ENCODE assay signal across 8 cellular contexts in genomic region chr13:27450921-27451461, GRCh38. TPM values are rescaled to one million over a fixed set of nuclear protein-coding genes. Genes with fewer than 3 reads are reported as not detected.
DNase-seq lines count a peak whose midpoint lies in the region; ATAC-seq lines count a peak whose summit lies in the region.

No MANE protein-coding gene starts in this region.

- DNase-seq in C1 segment of cervical spinal cord (lab: John Stamatoyannopoulos, UW) = peak in 8 of 14 donors; percentile 23 to 68 (median 42)
- DNase-seq in HuH-7 (ENCODE audit: low spot score) = peak; percentile 26
- peak; percentile 18 for DNase-seq in T-helper 22 cell (ENCODE audit: low read depth)
- DNase-seq in dedifferentiated amniotic fluid mesenchymal stem cell (ENCODE audit: extremely low spot score) = peak; percentile 33
- DNase-seq in left lobe of liver (ENCODE audit: low spot score) = peak; percentile 56
- DNase-seq in stimulated activated CD4-positive, alpha-beta T cell treated with anti-CD3 and anti-CD28 coated beads, Interleukin-2, amount 100 ng/mL, for 24 hours = peak; percentile 41 to 52
- DNase-seq in SK-N-DZ (ENCODE audit: low spot score) = no peak

- ATAC-seq in left lobe of liver (peak; percentile 31), HG03097 (IDR thresholded peaks at IDR 0.05; ENCODE audit: low FRiP score, unreplicated experiment) (no peak)

RNA-seq across cellular contexts. Expression of gene MTIF3, which starts 0.6 kb away (rescaled TPM):
- total RNA-seq in left lobe of liver = 24.0 TPM
- 31.1 and 33.2 TPM in 2 replicates for polyA plus RNA-seq in SK-N-DZ (2014; cell fraction: cytosol; rRNA removed)
- 22.9 and 34.3 TPM in 2 replicates for polyA plus RNA-seq in SK-N-DZ (2014; cell fraction: nucleus; rRNA removed)

RNA-seq across cellular contexts. Expression of gene GTF3A, which starts 26.6 kb away (rescaled TPM):
- 64.5 TPM for total RNA-seq in left lobe of liver
- 171 and 205 TPM in 2 replicates for polyA plus RNA-seq in SK-N-DZ (2014; cell fraction: cytosol; rRNA removed)
- 112 and 153 TPM in 2 replicates for polyA plus RNA-seq in SK-N-DZ (2014; cell fraction: nucleus; rRNA removed)
